ENCODE assay signal across 10 cellular contexts in the genomic region with DNA sequence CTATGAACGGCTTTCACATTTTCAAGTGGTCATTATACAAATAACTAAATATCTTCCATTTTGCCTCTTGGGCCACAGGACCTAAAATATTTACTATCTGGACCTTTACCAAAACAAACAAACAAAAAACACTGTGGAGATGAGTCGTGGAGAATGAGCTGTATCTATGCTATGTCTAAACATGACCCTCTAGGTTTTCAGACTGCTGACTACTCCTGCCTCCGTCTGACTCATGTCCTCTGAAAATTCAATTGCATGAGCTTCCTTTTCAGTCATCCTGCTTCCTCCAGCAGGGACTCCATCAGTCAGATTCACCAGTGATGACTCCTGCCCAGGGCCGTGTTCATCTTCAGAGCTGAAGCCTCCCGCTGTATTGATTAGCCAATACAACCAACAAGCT.
A peak's percentile ranks its signal among the peaks of the same experiment; 100 is the strongest.
DNase-seq lines count a peak whose midpoint lies in the region; ATAC-seq, FAIRE-seq and TF ChIP-seq lines count a peak whose summit lies in the region.
"Had no signal": no experiment of that assay in that cellular context is flagged by ENCODE, and none has a peak within 500 bp of the region (broad histone marks: within the 10 kb centered on the region; RNA-seq: fewer than 3 reads in every experiment).

No MANE protein-coding gene starts in this region.

- DNase-seq in GM04503 (ENCODE audit: low read depth) (peak; percentile 97), NCI-H345 (lab: John Stamatoyannopoulos, UW) (peak; percentile 56), osteocyte (ENCODE audit: extremely low spot score, unreplicated experiment) (no peak), thyroid gland (no peak), omental fat pad (ENCODE audit: low spot score) (no peak)
- no peak for DNase-seq in effector memory CD8-positive, alpha-beta T cell
- no peak for DNase-seq in activated CD8-positive, alpha-beta T cell treated with anti-CD3 and anti-CD28 coated beads, Interleukin-2, amount 10 ng/mL, durations not matched to agents 7 days and 5 days
- DNase-seq: activated naive CD4-positive, alpha-beta T cell treated with anti-CD3 and anti-CD28 coated beads, Interleukin-2, amount 50 U/mL, for 16 hours; RPMI8226 had no signal

- no peaks in the 10 kb centered on the region for H3K36me3 ChIP-seq in thyroid gland

- no peaks in the 10 kb centered on the region for H3K9me3 ChIP-seq in thyroid gland

- no peaks in the 10 kb centered on the region for H3K36me3 Mint-ChIP-seq in osteocyte (ENCODE audit: unreplicated experiment)
- H3K36me3 Mint-ChIP-seq in effector memory CD8-positive, alpha-beta T cell (ENCODE audit: insufficient read depth): no peaks in the 10 kb centered on the region
- no peaks in the 10 kb centered on the region for H3K36me3 Mint-ChIP-seq in activated CD8-positive, alpha-beta T cell treated with anti-CD3 and anti-CD28 coated beads, Interleukin-2, amount 10 ng/mL, durations not matched to agents 7 days and 5 days (ENCODE audit: low read depth)

- intact Hi-C loops in thyroid gland (cut with DNase I): no loop called here

- H3K4me1 ChIP-seq in thyroid gland: peaks cover 0 to 1% of the 10 kb centered on the region in 2 donors

- H3K4me3 Mint-ChIP-seq in osteocyte (ENCODE audit: unreplicated experiment): no peak overlapping the region
- H3K4me3 Mint-ChIP-seq in effector memory CD8-positive, alpha-beta T cell: no peak overlapping the region
- H3K4me3 Mint-ChIP-seq in activated CD8-positive, alpha-beta T cell treated with anti-CD3 and anti-CD28 coated beads, Interleukin-2, amount 10 ng/mL, durations not matched to agents 7 days and 5 days: no peak overlapping the region

- 64 to 71% methylated on average over 5 of the region's 5 CpGs for WGBS in thyroid gland, 2 donors

- no peak for TF ChIP-seq POLR2A in thyroid gland (IDR thresholded peaks at IDR 0.05)

- ATAC-seq in effector memory CD8-positive, alpha-beta T cell (replicated peaks): no peak
- no peak for ATAC-seq in omental fat pad (ENCODE audit: low FRiP score)
- ATAC-seq in activated CD8-positive, alpha-beta T cell treated with anti-CD3 and anti-CD28 coated beads, Interleukin-2, amount 10 ng/mL, durations not matched to agents 7 days and 5 days: no peak

- H3K27me3 Mint-ChIP-seq in osteocyte (ENCODE audit: unreplicated experiment): no peaks in the 10 kb centered on the region
- peaks cover 8 to 12% of the 10 kb centered on the region in 2 donors for H3K27me3 Mint-ChIP-seq in effector memory CD8-positive, alpha-beta T cell
- no peaks in the 10 kb centered on the region for H3K27me3 Mint-ChIP-seq in activated CD8-positive, alpha-beta T cell treated with anti-CD3 and anti-CD28 coated beads, Interleukin-2, amount 10 ng/mL, durations not matched to agents 7 days and 5 days (ENCODE audit: low read depth)

- peak; percentile 7 for TF ChIP-seq CTCF in osteocyte (IDR thresholded peaks at IDR 0.05)
- no peak for TF ChIP-seq CTCF in thyroid gland (IDR thresholded peaks at IDR 0.05)
- no peak for TF ChIP-seq CTCF in omental fat pad (IDR thresholded peaks at IDR 0.05)

- CTCF ChIA-PET in activated CD8-positive, alpha-beta T cell treated with anti-CD3 and anti-CD28 coated beads, Interleukin-2, amount 10 ng/mL, durations not matched to agents 7 days and 5 days (lab: Charles Lee): interaction anchor here (1.0 to 1.4 kb wide), 2 partner anchors 11 to 335 kb away, joined by 3 read pairs; no protein-coding TSS in a partner anchor

- no peak overlapping the region for H3K27ac ChIP-seq in thyroid gland

- POLR2A ChIA-PET in activated CD8-positive, alpha-beta T cell treated with anti-CD3 and anti-CD28 coated beads, Interleukin-2, amount 10 ng/mL, durations not matched to agents 7 days and 5 days (lab: Charles Lee): no interaction called here

- H3K27ac Mint-ChIP-seq in osteocyte (ENCODE audit: unreplicated experiment): peak overlapping the region; percentile 64
- H3K27ac Mint-ChIP-seq in effector memory CD8-positive, alpha-beta T cell: no peak overlapping the region
- no peak overlapping the region for H3K27ac Mint-ChIP-seq in activated CD8-positive, alpha-beta T cell treated with anti-CD3 and anti-CD28 coated beads, Interleukin-2, amount 10 ng/mL, durations not matched to agents 7 days and 5 days

- H3K9me3 Mint-ChIP-seq in osteocyte (ENCODE audit: unreplicated experiment): peaks cover 6% of the 10 kb centered on the region
- H3K9me3 Mint-ChIP-seq in effector memory CD8-positive, alpha-beta T cell: no peaks in the 10 kb centered on the region
- no peaks in the 10 kb centered on the region for H3K9me3 Mint-ChIP-seq in activated CD8-positive, alpha-beta T cell treated with anti-CD3 and anti-CD28 coated beads, Interleukin-2, amount 10 ng/mL, durations not matched to agents 7 days and 5 days (ENCODE audit: insufficient read depth)

- peak; percentile 97 for FAIRE-seq in endometrium (lab: Jason Lieb, UNC)

- no peaks in the 10 kb centered on the region for H3K27me3 ChIP-seq in thyroid gland

- no peak overlapping the region for H3K4me3 ChIP-seq in thyroid gland (replicated peaks in 1 of 3)

- peaks cover 38% of the 10 kb centered on the region for H3K4me1 Mint-ChIP-seq in osteocyte (ENCODE audit: unreplicated experiment)
- no peaks in the 10 kb centered on the region for H3K4me1 Mint-ChIP-seq in effector memory CD8-positive, alpha-beta T cell (ENCODE audit: low read depth in 2 of 2)
- H3K4me1 Mint-ChIP-seq in activated CD8-positive, alpha-beta T cell treated with anti-CD3 and anti-CD28 coated beads, Interleukin-2, amount 10 ng/mL, durations not matched to agents 7 days and 5 days (ENCODE audit: low read depth): no peaks in the 10 kb centered on the region

Comparison
In these comparisons a context has a peak if more than half of its experiments do, and no peak if none do; other contexts are left out.
1. DNase-seq: peak in GM04503 (single experiment) and NCI-H345 (single experiment); none in osteocyte (single experiment), thyroid gland (0 of 2), effector memory CD8-positive, alpha-beta T cell (0 of 3), omental fat pad (single experiment) and activated CD8-positive, alpha-beta T cell treated with anti-CD3 and anti-CD28 coated beads, Interleukin-2, amount 10 ng/mL, durations not matched to agents 7 days and 5 days (single experiment).